Comparison of ENCODE assay signal across 13 cellular contexts in genomic region chr11:134024420-134025085, GRCh38. TPM values are rescaled to one million over a fixed set of nuclear protein-coding genes. Genes with fewer than 3 reads are reported as not detected.
DNase-seq lines count a peak whose midpoint lies in the region; ATAC-seq, FAIRE-seq and TF ChIP-seq lines count a peak whose summit lies in the region.
"Had no signal": no experiment of that assay in that cellular context is flagged by ENCODE, and none has a peak within 500 bp of the region (broad histone marks: within the 10 kb centered on the region; RNA-seq: fewer than 3 reads in every experiment).

No MANE protein-coding gene starts in this region.

- CTCF ChIA-PET in SK-N-SH (lab: Yijun Ruan, JAX): interaction anchor here (1.1 to 1.7 kb wide), 3 partner anchors 10 to 97 kb away, joined by 4 to 5 read pairs (median 4); no protein-coding TSS in a partner anchor

- H3K18ac ChIP-seq in trophoblast cell (ENCODE audit: low read length): no peak overlapping the region

- no peak overlapping the region for H3K4me3 ChIP-seq in SK-N-SH (ENCODE audit: low read depth in 2 of 2, low read length in 1 of 2)
- H3K4me3 ChIP-seq in trophoblast cell (ENCODE audit: low read depth, low read length): no peak overlapping the region
- H3K4me3 ChIP-seq: dorsolateral prefrontal cortex, GM12878, transverse colon had no signal

- POLR2A ChIA-PET in SK-N-SH (lab: Yijun Ruan, JAX): no interaction called here

- no peak for TF ChIP-seq POLR2A in H54 (IDR thresholded peaks at IDR 0.05; ENCODE audit: low read depth, low read length)

- H3K4me2 ChIP-seq in SK-N-SH (no peak overlapping the region), trophoblast cell (ENCODE audit: low read length) (no peak overlapping the region)

- no peaks in the 10 kb centered on the region for H3K79me2 ChIP-seq in SK-N-SH (ENCODE audit: insufficient read depth)
- no peaks in the 10 kb centered on the region for H3K79me2 ChIP-seq in trophoblast cell (ENCODE audit: control insufficient read depth, insufficient read depth, low read length, poor library complexity)

- no peak overlapping the region for H2BK12ac ChIP-seq in trophoblast cell (ENCODE audit: low read length)

- H3K9ac ChIP-seq in SK-N-SH: no peak overlapping the region
- no peak overlapping the region for H3K9ac ChIP-seq in trophoblast cell (ENCODE audit: low read length)

- H4K12ac ChIP-seq in trophoblast cell (ENCODE audit: low read depth, low read length): no peak overlapping the region

- peaks cover 6% of the 10 kb centered on the region; the same call in 1 of the 2 replicates for H3K27me3 ChIP-seq in SK-N-SH (ENCODE audit: insufficient read depth)
- no peaks in the 10 kb centered on the region for H3K27me3 ChIP-seq in trophoblast cell (ENCODE audit: insufficient read depth, low read length)

- peak; percentile 88 for FAIRE-seq in H54 (lab: Jason Lieb, UNC)
- FAIRE-seq: GM12878 had no signal

- H3K23ac ChIP-seq in trophoblast cell (ENCODE audit: low read length): no peak overlapping the region

- no peaks in the 10 kb centered on the region for H3F3A ChIP-seq in SK-N-SH (replicated peaks; ENCODE audit: insufficient read depth)

- no peak overlapping the region for H2AK5ac ChIP-seq in trophoblast cell (ENCODE audit: low read length)

- H2AFZ ChIP-seq in SK-N-SH (ENCODE audit: low read depth) (no peak overlapping the region), trophoblast cell (ENCODE audit: insufficient read depth, low read length, poor library complexity) (no peak overlapping the region)

- H2BK5ac ChIP-seq in trophoblast cell (ENCODE audit: low read depth, low read length, poor library complexity): no peak overlapping the region

- H3K79me1 ChIP-seq in trophoblast cell (ENCODE audit: low read length): no peaks in the 10 kb centered on the region

- H2BK120ac ChIP-seq in trophoblast cell (ENCODE audit: insufficient read depth, low read length, poor library complexity): no peak overlapping the region

- H4K8ac ChIP-seq in trophoblast cell (ENCODE audit: low read depth, low read length): no peak overlapping the region

- TF ChIP-seq EP300 in SK-N-SH (IDR thresholded peaks at IDR 0.05; ENCODE audit: borderline replicate concordance in 1 of 2, low read depth in 1 of 2, low read length in 1 of 2): no peak

- H3K14ac ChIP-seq in trophoblast cell (ENCODE audit: low read length): no peak overlapping the region

- H3K9me2 ChIP-seq in SK-N-SH: no peaks in the 10 kb centered on the region

- H3K27ac ChIP-seq in SK-N-SH (ENCODE audit: low read depth in 2 of 2, low read length in 1 of 2) (no peak overlapping the region), trophoblast cell (ENCODE audit: low read depth, low read length) (no peak overlapping the region)
- H3K27ac ChIP-seq: transverse colon, VCaP had no signal

- H3K4me1 ChIP-seq in SK-N-SH (ENCODE audit: control insufficient read depth in 1 of 2, insufficient read depth in 2 of 2, low read depth in 1 of 2, low read length in 1 of 2): peaks cover 0 to 15% of the 10 kb centered on the region in 2 experiments; a peak in 1 of 4 replicates
- H3K4me1 ChIP-seq in trophoblast cell (ENCODE audit: control insufficient read depth in 1 of 2, insufficient read depth in 2 of 2, low read length in 2 of 2): peaks cover 0 to 3% of the 10 kb centered on the region in 2 experiments
- H3K4me1 ChIP-seq: Caco-2, transverse colon had no signal

- peak; percentile 24 for DNase-seq in CD1c-positive myeloid dendritic cell (ENCODE audit: extremely low spot score)
- peak; percentile 85 for DNase-seq in H54 (ENCODE audit: insufficient read length, low spot score)
- DNase-seq in SK-N-SH: no peak
- DNase-seq in trophoblast cell: peak; percentile 18 to 20
- DNase-seq in NCI-H1694 (lab: John Stamatoyannopoulos, UW): no peak
- no peak for DNase-seq in NCI-H2107 (lab: John Stamatoyannopoulos, UW)
- DNase-seq: Caco-2, left colon, transverse colon had no signal

- no peak overlapping the region for H4K91ac ChIP-seq in trophoblast cell (ENCODE audit: low read depth, low read length)

- H4K20me1 ChIP-seq in SK-N-SH (ENCODE audit: insufficient read depth): no peaks in the 10 kb centered on the region

- 28% methylated on average over 8 of the region's 16 CpGs for WGBS in SK-N-SH (ENCODE audit: low lambda C conversion rate)
- no CpG with 5 or more reads among the region's 16 CpGs for WGBS in trophoblast cell (ENCODE audit: extremely low coverage, insufficient coverage, insufficient read length)

- no peak for TF ChIP-seq RAD21 in SK-N-SH (IDR thresholded peaks at IDR 0.05; ENCODE audit: low read length)

- no peak for ATAC-seq in HG03565 (IDR thresholded peaks at IDR 0.05; ENCODE audit: unreplicated experiment)
- ATAC-seq: GM12878, left colon had no signal

- no peak overlapping the region for H3K4ac ChIP-seq in trophoblast cell (ENCODE audit: low read depth, low read length)

- H3K36me3 ChIP-seq in SK-N-SH (replicated peaks in 1 of 2; ENCODE audit: control insufficient read depth in 1 of 2, insufficient read depth in 2 of 2, low read length in 1 of 2) (no peaks in the 10 kb centered on the region), trophoblast cell (ENCODE audit: control insufficient read depth in 1 of 2, insufficient read depth in 2 of 2, low read length in 2 of 2) (no peaks in the 10 kb centered on the region)
- H3K36me3 ChIP-seq: transverse colon had no signal

- TF ChIP-seq CTCF in SK-N-SH (IDR thresholded peaks at IDR 0.05): no peak

- H3K9me3 ChIP-seq in SK-N-SH (no peaks in the 10 kb centered on the region), trophoblast cell (ENCODE audit: insufficient read depth, low read depth, low read length) (no peaks in the 10 kb centered on the region)
- H3K9me3 ChIP-seq: Caco-2, transverse colon had no signal

TF ChIP-seq in SK-N-SH, 30 proteins besides CTCF, POLR2A, EP300 and RAD21:
- TF ChIP-seq NRF1 (IDR thresholded peaks at IDR 0.05; ENCODE audit: low read depth, low read length): no peak
- peak; percentile 78 for TF ChIP-seq PBX3 (IDR thresholded peaks at IDR 0.05)
- peak; percentile 51; the same call in 1 of the 2 replicates for TF ChIP-seq FOSL2 (IDR thresholded peaks at IDR 0.05; ENCODE audit: borderline replicate concordance, low read depth)
- TF ChIP-seq JUND (IDR thresholded peaks at IDR 0.05): peak; percentile 32; the same call in 1 of the 2 replicates
TF ChIP-seq in SK-N-SH: peak in this region for 3.

RNA-seq across cellular contexts. Expression of gene JAM3, which starts 44.3 kb away (rescaled TPM):
- polyA plus RNA-seq in SK-N-SH (2012; rRNA removed): 34.5 and 56.8 TPM in 2 replicates
- 36.2 and 42.6 TPM in 2 replicates for polyA plus RNA-seq in SK-N-SH (2012; cell fraction: cytosol; rRNA removed)
- polyA plus RNA-seq in SK-N-SH (2012; cell fraction: nucleus; rRNA removed): 39.1 and 46.6 TPM in 2 replicates
- polyA plus RNA-seq in trophoblast cell (2013): 9.1 TPM in 2 replicates

Comparison
In these comparisons a context has a peak if more than half of its experiments do, and no peak if none do; other contexts are left out.
1. DNase-seq: peak in CD1c-positive myeloid dendritic cell (single experiment), H54 (single experiment) and trophoblast cell (2 of 2); none in SK-N-SH (single experiment), NCI-H1694 (single experiment) and NCI-H2107 (single experiment).